14 cellular contexts compared by ENCODE assay signal in genomic region chr18:37321578-37322496, GRCh38.
DNase-seq lines count a peak whose midpoint lies in the region; ATAC-seq lines count a peak whose summit lies in the region.
"Had no signal": no experiment of that assay in that cellular context is flagged by ENCODE, and none has a peak within 500 bp of the region (broad histone marks: within the 10 kb centered on the region; RNA-seq: fewer than 3 reads in every experiment).

No MANE protein-coding gene starts in this region.

- intact Hi-C loops in left colon (cut with DNase I, micrococcal nuclease) = no loop called here

- H3K9me3 ChIP-seq in SJCRH30 (replicated peaks) = no peaks in the 10 kb centered on the region
- H3K9me3 ChIP-seq: Caco-2, uterus had no signal

- no peaks in the 10 kb centered on the region for H3K27me3 ChIP-seq in SJCRH30
- H3K27me3 ChIP-seq: hepatocyte, uterus had no signal

- no peaks in the 10 kb centered on the region for H3K4me1 ChIP-seq in SJCRH30
- H3K4me1 ChIP-seq: Caco-2, uterus had no signal

- H3K4me3 ChIP-seq in SJCRH30 = no peak overlapping the region
- H3K4me3 ChIP-seq: hepatocyte, smooth muscle cell, uterus had no signal

- DNase-seq in left colon = no peak
- no peak for DNase-seq in SJCRH30
- DNase-seq: activated CD4-positive, CD25-positive, alpha-beta regulatory T cell; natural killer cell; stimulated activated CD4-positive, alpha-beta T cell treated with anti-CD3 and anti-CD28 coated beads, Interleukin-4, amount 100 ng/mL, for 4 hours had no signal

- H3K27ac ChIP-seq in SJCRH30 = no peak overlapping the region
- H3K27ac ChIP-seq: hepatocyte, uterus had no signal

- H3K36me3 ChIP-seq in SJCRH30 = no peaks in the 10 kb centered on the region
- H3K36me3 ChIP-seq: uterus had no signal

- ATAC-seq in GM18907 (IDR thresholded peaks at IDR 0.05; ENCODE audit: unreplicated experiment) (peak; percentile 8), GM19463 (IDR thresholded peaks at IDR 0.05; ENCODE audit: unreplicated experiment) (peak; percentile 15), HG03159 (IDR thresholded peaks at IDR 0.05; ENCODE audit: unreplicated experiment) (peak; percentile 17), left colon (peak; percentile 12), HG03469 (IDR thresholded peaks at IDR 0.05; ENCODE audit: unreplicated experiment) (no peak), HG02981 (IDR thresholded peaks at IDR 0.05; ENCODE audit: unreplicated experiment) (no peak)
- ATAC-seq: natural killer cell had no signal

Comparison
In these comparisons a context has a peak if more than half of its experiments do, and no peak if none do; other contexts are left out.
1. ATAC-seq: peak in GM18907 (single experiment), GM19463 (single experiment), HG03159 (single experiment) and left colon (single experiment); none in HG03469 (single experiment) and HG02981 (single experiment).